ENCODE assay signal across 27 cellular contexts in genomic region chr9:81335879-81336421, GRCh38.
"Had no signal": no experiment of that assay in that cellular context is flagged by ENCODE, and none has a peak within 500 bp of the region (broad histone marks: within the 10 kb centered on the region; RNA-seq: fewer than 3 reads in every experiment).

No MANE protein-coding gene starts in this region.

- H3K9ac ChIP-seq: SK-N-SH had no signal

- ATAC-seq: activated CD4-positive, alpha-beta T cell treated with anti-CD3 and anti-CD28 coated beads for 36 hours; activated CD4-positive, CD25-positive, alpha-beta regulatory T cell treated with anti-CD3 and anti-CD28 coated beads, Interleukin-2, amount 50 U/mL, for 24 hours; activated CD8-positive, alpha-beta T cell treated with anti-CD3 and anti-CD28 coated beads, Interleukin-2, amount 10 ng/mL, durations not matched to agents 7 days and 5 days; Panc1; WTC11 had no signal

- H3K4me1 ChIP-seq: ascending aorta, breast epithelium had no signal

- DNase-seq: activated CD4-positive, alpha-beta T cell treated with anti-CD3 and anti-CD28 coated beads for 36 hours; activated CD4-positive, alpha-beta T cell treated with anti-CD3 and anti-CD28 coated beads, Interleukin-2, amount 10 ng/mL, durations not matched to agents 7 days and 5 days; activated CD4-positive, alpha-beta T cell treated with anti-CD3 and anti-CD28 coated beads, Interleukin-2, amount 50 U/mL, for 48 hours; activated CD8-positive, alpha-beta T cell treated with anti-CD3 and anti-CD28 coated beads, Interleukin-2, amount 10 ng/mL, durations not matched to agents 7 days and 5 days; activated gamma-delta T cell; activated naive CD4-positive, alpha-beta T cell treated with Interleukin-2 at 50 U/mL for 16 hours; activated naive CD8-positive, alpha-beta T cell treated with anti-CD3 and anti-CD28 coated beads, Interleukin-2, amount 10 ng/mL, durations not matched to agents 7 days and 5 days; activated T-cell treated with anti-CD3 and anti-CD28 coated beads, Interleukin-2, amount 50 U/mL, for 24 hours; amygdala; Kasumi-1; KG1; NCI-H1092; NCI-H1436 treated with DMSO at 0.1 percent for 48 hours; NCI-H1694 treated with DMSO at 0.1 percent for 48 hours; NCI-H2029 treated with DMSO at 0.1 percent for 48 hours; NCI-H226; NCI-H446 treated with DMSO at 0.1 percent for 48 hours; NCI-H524; NCI-H69; SHP77 treated with DMSO at 0.1 percent for 48 hours; SK-N-SH had no signal

- H3K9me3 ChIP-seq: breast epithelium, SJSA1 had no signal

- H3K27me3 ChIP-seq: ascending aorta, breast epithelium, SJSA1 had no signal

- H3K27ac ChIP-seq: breast epithelium, SJSA1 had no signal

- H3K4me3 ChIP-seq: ascending aorta, breast epithelium, SJSA1 had no signal

- H3K4me2 ChIP-seq: SK-N-SH had no signal

- H3K9me2 ChIP-seq: SK-N-SH had no signal

- H3K36me3 ChIP-seq: ascending aorta, breast epithelium, SJSA1 had no signal
